24 cellular contexts compared by ENCODE assay signal in the genomic region with DNA sequence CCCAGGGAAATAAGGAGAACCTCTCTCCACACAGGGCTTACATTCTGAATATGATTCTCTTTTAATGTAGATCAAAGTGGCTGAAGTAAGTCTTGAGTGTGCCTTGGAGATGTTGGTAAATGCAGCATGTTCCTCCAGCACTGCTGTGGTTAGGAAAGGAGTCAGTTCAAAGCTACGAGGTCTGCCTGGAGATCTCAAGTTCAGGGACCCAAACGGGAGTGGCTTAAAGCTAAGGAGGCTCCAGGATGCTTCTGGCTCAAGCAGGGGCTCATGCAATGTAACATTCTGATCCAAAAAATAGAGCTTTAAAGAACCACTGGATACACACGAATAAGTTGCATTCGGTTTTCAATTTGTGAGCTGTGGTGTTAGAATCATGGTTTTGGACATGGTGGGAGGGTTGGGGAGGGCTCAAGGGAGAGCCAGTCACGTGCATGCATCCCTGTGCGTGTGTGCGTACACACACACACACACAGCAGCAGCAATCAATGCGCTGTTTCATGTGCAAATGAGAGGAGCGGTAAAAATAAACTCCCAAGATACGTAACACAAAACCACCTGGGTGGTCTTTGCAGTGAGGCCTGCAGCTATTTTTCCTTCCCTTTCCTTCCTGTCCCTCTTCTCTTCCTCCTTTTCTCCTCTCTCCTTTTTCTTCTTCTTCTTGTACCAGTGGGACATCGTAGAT.
A peak's percentile ranks its signal among the peaks of the same experiment; 100 is the strongest.
DNase-seq lines count a peak whose midpoint lies in the region; ATAC-seq and TF ChIP-seq lines count a peak whose summit lies in the region.
"Had no signal": no experiment of that assay in that cellular context is flagged by ENCODE, and none has a peak within 500 bp of the region (broad histone marks: within the 10 kb centered on the region; RNA-seq: fewer than 3 reads in every experiment).

No MANE protein-coding gene starts in this region.

- no peak overlapping the region for H3K9ac ChIP-seq in endodermal cell (ENCODE audit: extremely low read depth, low read length, poor library complexity, severe bottlenecking)

- H3K4me3 Mint-ChIP-seq in activated T-cell treated with anti-CD3 and anti-CD28 coated beads, Interleukin-2, amount 50 U/mL, for 24 hours = no peak overlapping the region
- no peak overlapping the region for H3K4me3 Mint-ChIP-seq in endodermal cell
- peak overlapping the region in 3 of 10 donors; percentile 11 to 79 (median 47) for H3K4me3 Mint-ChIP-seq in naive thymus-derived CD8-positive, alpha-beta T cell
- H3K4me3 Mint-ChIP-seq: activated naive CD4-positive, alpha-beta T cell treated with anti-CD3 and anti-CD28 coated beads for 36 hours; HFFc6 had no signal

- no peaks in the 10 kb centered on the region for H3K36me3 ChIP-seq in endodermal cell (ENCODE audit: control insufficient read depth, insufficient read depth, low read length)
- H3K36me3 ChIP-seq in H7 (replicated peaks; ENCODE audit: control insufficient read depth, insufficient read depth, low read length) = no peaks in the 10 kb centered on the region
- H3K36me3 ChIP-seq: BE2C, left ventricle myocardium inferior had no signal

- DNase-seq in activated T-cell treated with anti-CD3 and anti-CD28 coated beads, Interleukin-2, amount 50 U/mL, for 24 hours = no peak
- no peak for DNase-seq in activated T-cell treated with anti-CD3 and anti-CD28 coated beads, Interleukin-2, amount 50 U/mL, for 48 hours
- DNase-seq in endodermal cell (no peak), H7 (no peak)
- no peak for DNase-seq in naive thymus-derived CD8-positive, alpha-beta T cell
- DNase-seq: 8988T; activated CD4-positive, alpha-beta T cell treated with anti-CD3 and anti-CD28 coated beads, Interleukin-2, amount 50 U/mL, for 48 hours; activated naive CD4-positive, alpha-beta T cell treated with anti-CD3 and anti-CD28 coated beads for 36 hours; activated T-cell treated with anti-CD3 and anti-CD28 coated beads for 4 hours; aorta; BE2C; HFFc6; left ventricle myocardium inferior; MM.1S; NCI-H187; NCI-H345; psoas muscle; small intestine; stimulated activated CD4-positive, alpha-beta T cell treated with anti-CD3 and anti-CD28 coated beads, Interleukin-4, amount 100 ng/mL, for 24 hours; SW 1271 had no signal

- no peak overlapping the region for H3K27ac ChIP-seq in endodermal cell (ENCODE audit: low read depth, low read length)
- H3K27ac ChIP-seq: foreskin keratinocyte, left ventricle myocardium inferior, psoas muscle had no signal

- 73 to 79% methylated on average over 6 to 11 of the region's 11 CpGs for WGBS in endodermal cell (ENCODE audit: insufficient coverage in 1 of 2, insufficient read length in 1 of 2), 2 experiments

- peak overlapping the region; percentile 38 for H3K27ac Mint-ChIP-seq in activated T-cell treated with anti-CD3 and anti-CD28 coated beads, Interleukin-2, amount 50 U/mL, for 24 hours
- peak overlapping the region; percentile 8 for H3K27ac Mint-ChIP-seq in endodermal cell
- peak overlapping the region in 9 of 10 donors; percentile 31 to 90 (median 75) for H3K27ac Mint-ChIP-seq in naive thymus-derived CD8-positive, alpha-beta T cell
- H3K27ac Mint-ChIP-seq: activated naive CD4-positive, alpha-beta T cell treated with anti-CD3 and anti-CD28 coated beads for 36 hours; HFFc6 had no signal

- ATAC-seq in naive thymus-derived CD8-positive, alpha-beta T cell = no peak
- no peak for ATAC-seq in esophagus mucosa
- ATAC-seq in HG03442 (IDR thresholded peaks at IDR 0.05; ENCODE audit: unreplicated experiment) = no peak
- no peak for ATAC-seq in HG03108 (IDR thresholded peaks at IDR 0.05; ENCODE audit: unreplicated experiment)
- ATAC-seq: foreskin keratinocyte, psoas muscle had no signal

- peaks cover 3% of the 10 kb centered on the region for H3K9me3 Mint-ChIP-seq in activated T-cell treated with anti-CD3 and anti-CD28 coated beads, Interleukin-2, amount 50 U/mL, for 24 hours
- no peaks in the 10 kb centered on the region for H3K9me3 Mint-ChIP-seq in endodermal cell
- no peaks in the 10 kb centered on the region for H3K9me3 Mint-ChIP-seq in naive thymus-derived CD8-positive, alpha-beta T cell
- H3K9me3 Mint-ChIP-seq: activated naive CD4-positive, alpha-beta T cell treated with anti-CD3 and anti-CD28 coated beads for 36 hours; HFFc6 had no signal

- no peaks in the 10 kb centered on the region for H3K9me3 ChIP-seq in endodermal cell (ENCODE audit: control insufficient read depth, low read length)
- H3K9me3 ChIP-seq: BE2C, left ventricle myocardium inferior, psoas muscle had no signal

- H3K4me1 ChIP-seq in endodermal cell (ENCODE audit: control insufficient read depth, insufficient read depth, low read length) = peaks cover 9% of the 10 kb centered on the region
- H3K4me1 ChIP-seq: BE2C, psoas muscle had no signal

- H3K4me3 ChIP-seq in endodermal cell (ENCODE audit: low read length) (no peak overlapping the region), H7 (ENCODE audit: insufficient read depth, low read depth, low read length) (no peak overlapping the region)
- H3K4me3 ChIP-seq: left ventricle myocardium inferior, psoas muscle had no signal

- POLR2A ChIA-PET in naive thymus-derived CD8-positive, alpha-beta T cell (lab: Charles Lee) = interaction anchor here (0.8 to 3.2 kb wide), 4 partner anchors 8 to 24 kb away, joined by 3 to 15 read pairs (median 4); no protein-coding TSS in a partner anchor

- peaks cover 61% of the 10 kb centered on the region for H3K36me3 Mint-ChIP-seq in activated T-cell treated with anti-CD3 and anti-CD28 coated beads, Interleukin-2, amount 50 U/mL, for 24 hours (ENCODE audit: low read depth)
- H3K36me3 Mint-ChIP-seq in endodermal cell (ENCODE audit: low read depth) = no peaks in the 10 kb centered on the region
- peaks cover 10 to 90% (median 37%) of the 10 kb centered on the region in 3 donors for H3K36me3 Mint-ChIP-seq in naive thymus-derived CD8-positive, alpha-beta T cell

- no peaks in the 10 kb centered on the region for H3K27me3 Mint-ChIP-seq in activated T-cell treated with anti-CD3 and anti-CD28 coated beads, Interleukin-2, amount 50 U/mL, for 24 hours
- no peaks in the 10 kb centered on the region for H3K27me3 Mint-ChIP-seq in endodermal cell (ENCODE audit: insufficient read depth)
- no peaks in the 10 kb centered on the region for H3K27me3 Mint-ChIP-seq in naive thymus-derived CD8-positive, alpha-beta T cell

- TF ChIP-seq CTCF in endodermal cell (conservative IDR thresholded peaks at IDR 0.05) = no peak

- peaks cover 50% of the 10 kb centered on the region for H3K4me1 Mint-ChIP-seq in activated T-cell treated with anti-CD3 and anti-CD28 coated beads, Interleukin-2, amount 50 U/mL, for 24 hours (ENCODE audit: low read depth)
- peaks cover 34% of the 10 kb centered on the region for H3K4me1 Mint-ChIP-seq in endodermal cell
- peaks cover 33 to 55% (median 42%) of the 10 kb centered on the region in 4 donors for H3K4me1 Mint-ChIP-seq in naive thymus-derived CD8-positive, alpha-beta T cell

- no peaks in the 10 kb centered on the region for H3K27me3 ChIP-seq in endodermal cell (ENCODE audit: control insufficient read depth, insufficient read depth, low read length, poor library complexity, severe bottlenecking)
- H3K27me3 ChIP-seq in H7 (ENCODE audit: control insufficient read depth, insufficient read depth, low read length) = no peaks in the 10 kb centered on the region; the same call in 1 of the 2 replicates
- H3K27me3 ChIP-seq: BE2C, foreskin keratinocyte had no signal

Comparison
In these comparisons a context has a peak if more than half of its experiments do, and no peak if none do; other contexts are left out.
1. H3K27ac Mint-ChIP-seq: peak in every context shown above with its lines; median percentile 75 in naive thymus-derived CD8-positive, alpha-beta T cell; 38 in activated T-cell treated with anti-CD3 and anti-CD28 coated beads, Interleukin-2, amount 50 U/mL, for 24 hours; 8 in endodermal cell.